ENCODE assay signal across 13 cellular contexts in genomic region chr1:211356723-211357418, GRCh38. TPM values are rescaled to one million over a fixed set of nuclear protein-coding genes. Genes with fewer than 3 reads are reported as not detected.
DNase-seq lines count a peak whose midpoint lies in the region; ATAC-seq, FAIRE-seq and TF ChIP-seq lines count a peak whose summit lies in the region.
"Had no signal": no experiment of that assay in that cellular context is flagged by ENCODE, and none has a peak within 500 bp of the region (broad histone marks: within the 10 kb centered on the region; RNA-seq: fewer than 3 reads in every experiment).

No MANE protein-coding gene starts in this region.

- DNase-seq in T-helper 1 cell = no peak
- DNase-seq in activated T-helper 1 cell treated with anti-CD3 and anti-CD28 coated beads, Interleukin-12 subunit alpha, Interleukin-12 subunit beta, Interleukin-2, Interleukin-4 antibody, amounts not matched to agents 30 ng/mL and 10 ng/mL and 1 ng/mL, durations not matched to agents 14 hours and 24 hours and 36 hours (ENCODE audit: low spot score) = no peak
- DNase-seq in fibroblast of peridontal ligament (ENCODE audit: extremely low read depth) = peak; percentile 24
- DNase-seq in skeletal muscle cell (ENCODE audit: low read depth) = peak; percentile 36
- DNase-seq in GM12892 (ENCODE audit: insufficient read length) = no peak
- no peak for DNase-seq in activated CD8-positive, alpha-beta T cell treated with anti-CD3 and anti-CD28 coated beads for 36 hours
- DNase-seq: activated T-cell treated with anti-CD3 and anti-CD28 coated beads, Interleukin-2, amount 50 U/mL, for 1 hour; KG1; NCI-H187 had no signal

- no peak for FAIRE-seq in GM12892 (lab: Jason Lieb, UNC)

- no peak for ATAC-seq in GM21717 (IDR thresholded peaks at IDR 0.05; ENCODE audit: unreplicated experiment)
- no peak for ATAC-seq in activated CD8-positive, alpha-beta T cell treated with anti-CD3 and anti-CD28 coated beads for 36 hours

- H3K27me3 Mint-ChIP-seq in T-helper 1 cell treated with Interleukin-12 subunit alpha and Interleukin-12 subunit beta and Interleukin-4 antibody, amounts not matched to agents 30 μg/mL and 1 μg/mL, for 36 hours (ENCODE audit: low read depth) = no peaks in the 10 kb centered on the region
- no peaks in the 10 kb centered on the region for H3K27me3 Mint-ChIP-seq in activated T-helper 1 cell treated with anti-CD3 and anti-CD28 coated beads, Interleukin-12 subunit alpha, Interleukin-12 subunit beta, Interleukin-2, Interleukin-4 antibody, amounts not matched to agents 30 ng/mL and 10 ng/mL and 1 ng/mL, durations not matched to agents 14 hours and 24 hours and 36 hours (ENCODE audit: insufficient read depth)
- H3K27me3 Mint-ChIP-seq in activated CD8-positive, alpha-beta T cell treated with anti-CD3 and anti-CD28 coated beads for 36 hours = no peaks in the 10 kb centered on the region
- H3K27me3 Mint-ChIP-seq: central memory CD8-positive, alpha-beta T cell had no signal

- peaks cover 9% of the 10 kb centered on the region for H3K9me3 Mint-ChIP-seq in T-helper 1 cell treated with Interleukin-12 subunit alpha and Interleukin-12 subunit beta and Interleukin-4 antibody, amounts not matched to agents 30 μg/mL and 1 μg/mL, for 36 hours
- peaks cover 7% of the 10 kb centered on the region for H3K9me3 Mint-ChIP-seq in activated T-helper 1 cell treated with anti-CD3 and anti-CD28 coated beads, Interleukin-12 subunit alpha, Interleukin-12 subunit beta, Interleukin-2, Interleukin-4 antibody, amounts not matched to agents 30 ng/mL and 10 ng/mL and 1 ng/mL, durations not matched to agents 14 hours and 24 hours and 36 hours
- peaks cover 3% of the 10 kb centered on the region for H3K9me3 Mint-ChIP-seq in activated CD8-positive, alpha-beta T cell treated with anti-CD3 and anti-CD28 coated beads for 36 hours
- H3K9me3 Mint-ChIP-seq: central memory CD8-positive, alpha-beta T cell had no signal

- intact Hi-C loops in activated T-helper 1 cell treated with anti-CD3 and anti-CD28 coated beads, Interleukin-12 subunit alpha, Interleukin-12 subunit beta, Interleukin-2, Interleukin-4 antibody, amounts not matched to agents 30 ng/mL and 10 ng/mL and 1 ng/mL, durations not matched to agents 14 hours and 24 hours and 36 hours (cut with micrococcal nuclease) = loop anchor here (1.0 to 2.0 kb wide), 3 partner anchors 24 to 76 kb away; no protein-coding TSS in a partner anchor
- intact Hi-C loops in activated CD8-positive, alpha-beta T cell treated with anti-CD3 and anti-CD28 coated beads for 36 hours (cut with micrococcal nuclease) = no loop called here

- TF ChIP-seq CTCF in activated CD8-positive, alpha-beta T cell treated with anti-CD3 and anti-CD28 coated beads for 36 hours (IDR thresholded peaks at IDR 0.05) = no peak

- peaks cover 35% of the 10 kb centered on the region for H3K4me1 Mint-ChIP-seq in T-helper 1 cell treated with Interleukin-12 subunit alpha and Interleukin-12 subunit beta and Interleukin-4 antibody, amounts not matched to agents 30 μg/mL and 1 μg/mL, for 36 hours (ENCODE audit: low read depth)
- H3K4me1 Mint-ChIP-seq in activated T-helper 1 cell treated with anti-CD3 and anti-CD28 coated beads, Interleukin-12 subunit alpha, Interleukin-12 subunit beta, Interleukin-2, Interleukin-4 antibody, amounts not matched to agents 30 ng/mL and 10 ng/mL and 1 ng/mL, durations not matched to agents 14 hours and 24 hours and 36 hours (ENCODE audit: low read depth) = peaks cover 64% of the 10 kb centered on the region
- peaks cover 57% of the 10 kb centered on the region for H3K4me1 Mint-ChIP-seq in activated CD8-positive, alpha-beta T cell treated with anti-CD3 and anti-CD28 coated beads for 36 hours (ENCODE audit: low read depth)

- H3K4me3 ChIP-seq in skeletal muscle cell (ENCODE audit: low read depth, low read length) = no peak overlapping the region
- H3K4me3 ChIP-seq: tibial nerve had no signal

- POLR2A ChIA-PET in activated CD8-positive, alpha-beta T cell treated with anti-CD3 and anti-CD28 coated beads for 36 hours (lab: Charles Lee) = interaction anchor here (0.9 to 1.8 kb wide), 2 partner anchors 20 to 28 kb away, joined by 3 to 7 read pairs; no protein-coding TSS in a partner anchor

- no peak overlapping the region for H3K4me3 Mint-ChIP-seq in T-helper 1 cell treated with Interleukin-12 subunit alpha and Interleukin-12 subunit beta and Interleukin-4 antibody, amounts not matched to agents 30 μg/mL and 1 μg/mL, for 36 hours
- no peak overlapping the region for H3K4me3 Mint-ChIP-seq in activated T-helper 1 cell treated with anti-CD3 and anti-CD28 coated beads, Interleukin-12 subunit alpha, Interleukin-12 subunit beta, Interleukin-2, Interleukin-4 antibody, amounts not matched to agents 30 ng/mL and 10 ng/mL and 1 ng/mL, durations not matched to agents 14 hours and 24 hours and 36 hours
- no peak overlapping the region for H3K4me3 Mint-ChIP-seq in activated CD8-positive, alpha-beta T cell treated with anti-CD3 and anti-CD28 coated beads for 36 hours
- H3K4me3 Mint-ChIP-seq: central memory CD8-positive, alpha-beta T cell had no signal

- no peak for TF ChIP-seq POLR2A in GM12892 (IDR thresholded peaks at IDR 0.05; ENCODE audit: low read depth, low read length)

- CTCF ChIA-PET in activated CD8-positive, alpha-beta T cell treated with anti-CD3 and anti-CD28 coated beads for 36 hours (lab: Charles Lee) = interaction anchor here (1.0 to 5.3 kb wide), 6 partner anchors 17 to 120 kb away, joined by 3 to 23 read pairs (median 5); no protein-coding TSS in a partner anchor

- peaks cover 53% of the 10 kb centered on the region for H3K36me3 Mint-ChIP-seq in T-helper 1 cell treated with Interleukin-12 subunit alpha and Interleukin-12 subunit beta and Interleukin-4 antibody, amounts not matched to agents 30 μg/mL and 1 μg/mL, for 36 hours (ENCODE audit: low read depth)
- peaks cover 67% of the 10 kb centered on the region for H3K36me3 Mint-ChIP-seq in activated T-helper 1 cell treated with anti-CD3 and anti-CD28 coated beads, Interleukin-12 subunit alpha, Interleukin-12 subunit beta, Interleukin-2, Interleukin-4 antibody, amounts not matched to agents 30 ng/mL and 10 ng/mL and 1 ng/mL, durations not matched to agents 14 hours and 24 hours and 36 hours (ENCODE audit: low read depth)
- peaks cover 53% of the 10 kb centered on the region for H3K36me3 Mint-ChIP-seq in activated CD8-positive, alpha-beta T cell treated with anti-CD3 and anti-CD28 coated beads for 36 hours (ENCODE audit: low read depth)

- peak overlapping the region; percentile 36 for H3K27ac Mint-ChIP-seq in T-helper 1 cell treated with Interleukin-12 subunit alpha and Interleukin-12 subunit beta and Interleukin-4 antibody, amounts not matched to agents 30 μg/mL and 1 μg/mL, for 36 hours
- peak overlapping the region; percentile 55 for H3K27ac Mint-ChIP-seq in activated T-helper 1 cell treated with anti-CD3 and anti-CD28 coated beads, Interleukin-12 subunit alpha, Interleukin-12 subunit beta, Interleukin-2, Interleukin-4 antibody, amounts not matched to agents 30 ng/mL and 10 ng/mL and 1 ng/mL, durations not matched to agents 14 hours and 24 hours and 36 hours
- no peak overlapping the region for H3K27ac Mint-ChIP-seq in activated CD8-positive, alpha-beta T cell treated with anti-CD3 and anti-CD28 coated beads for 36 hours

RNA-seq across cellular contexts. Expression of gene TRAF5, which starts 30.2 kb away (rescaled TPM):
- 54.3 and 57.2 TPM in 2 replicates for total RNA-seq in activated T-helper 1 cell treated with anti-CD3 and anti-CD28 coated beads, Interleukin-12 subunit alpha, Interleukin-12 subunit beta, Interleukin-2, Interleukin-4 antibody, amounts not matched to agents 30 ng/mL and 10 ng/mL and 1 ng/mL, durations not matched to agents 14 hours and 24 hours and 36 hours
- 28.9 TPM for polyA plus RNA-seq in GM12892 (2012; ENCODE audit: missing spikeins)
- 10 to 100 TPM; 40.6 to 42.5 TPM for total RNA-seq in activated CD8-positive, alpha-beta T cell treated with anti-CD3 and anti-CD28 coated beads for 36 hours

Comparison
In these comparisons a context has a peak if more than half of its experiments do, and no peak if none do; other contexts are left out.
1. DNase-seq: peak in fibroblast of peridontal ligament (single experiment) and skeletal muscle cell (single experiment); none in T-helper 1 cell (0 of 5), activated T-helper 1 cell treated with anti-CD3 and anti-CD28 coated beads, Interleukin-12 subunit alpha, Interleukin-12 subunit beta, Interleukin-2, Interleukin-4 antibody, amounts not matched to agents 30 ng/mL and 10 ng/mL and 1 ng/mL, durations not matched to agents 14 hours and 24 hours and 36 hours (single experiment), GM12892 (single experiment) and activated CD8-positive, alpha-beta T cell treated with anti-CD3 and anti-CD28 coated beads for 36 hours (single experiment).